Comparison of ENCODE assay signal across 9 cellular contexts in the genomic region with DNA sequence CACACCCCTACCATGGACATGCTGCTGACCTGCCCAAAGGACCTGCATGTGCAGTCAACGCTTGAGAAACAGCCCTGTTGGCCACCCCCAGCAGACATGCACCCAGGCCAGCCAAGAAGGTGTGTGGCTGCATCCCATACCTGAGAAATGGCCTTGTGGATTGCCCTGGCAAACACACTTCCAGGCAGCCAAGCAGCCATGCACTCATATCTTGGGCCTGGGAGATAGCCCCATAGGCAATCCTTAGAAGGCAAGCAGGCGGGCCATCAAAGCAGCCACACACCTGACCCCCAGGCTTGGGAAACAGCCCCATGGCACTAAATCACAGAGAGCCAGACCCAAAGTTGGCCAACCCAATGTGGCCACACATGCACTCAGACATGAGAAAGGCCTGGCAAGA. TPM values are rescaled to one million over a fixed set of nuclear protein-coding genes. Genes with fewer than 3 reads are reported as not detected.
"Had no signal": no experiment of that assay in that cellular context is flagged by ENCODE, and none has a peak within 500 bp of the region (broad histone marks: within the 10 kb centered on the region; RNA-seq: fewer than 3 reads in every experiment).

No MANE protein-coding gene starts in this region.

- H3K4me2 ChIP-seq: KMS-11 had no signal

- H3K4me3 ChIP-seq: K562 had no signal

- FAIRE-seq: HepG2, HTR-8/SVneo, K562 had no signal

- ATAC-seq: HepG2, K562 had no signal

- H3K27ac ChIP-seq: HL-60, KMS-11 had no signal

- DNase-seq: KBM-7, KG1 had no signal

- H3K27ac Mint-ChIP-seq: IgD-negative memory B cell had no signal

- H3K9ac ChIP-seq: KMS-11 had no signal

RNA-seq across cellular contexts. Expression of a gene that starts 4.9 kb away (rescaled TPM):
- total RNA-seq: HT-29 had no signal
